In the genomic region with DNA sequence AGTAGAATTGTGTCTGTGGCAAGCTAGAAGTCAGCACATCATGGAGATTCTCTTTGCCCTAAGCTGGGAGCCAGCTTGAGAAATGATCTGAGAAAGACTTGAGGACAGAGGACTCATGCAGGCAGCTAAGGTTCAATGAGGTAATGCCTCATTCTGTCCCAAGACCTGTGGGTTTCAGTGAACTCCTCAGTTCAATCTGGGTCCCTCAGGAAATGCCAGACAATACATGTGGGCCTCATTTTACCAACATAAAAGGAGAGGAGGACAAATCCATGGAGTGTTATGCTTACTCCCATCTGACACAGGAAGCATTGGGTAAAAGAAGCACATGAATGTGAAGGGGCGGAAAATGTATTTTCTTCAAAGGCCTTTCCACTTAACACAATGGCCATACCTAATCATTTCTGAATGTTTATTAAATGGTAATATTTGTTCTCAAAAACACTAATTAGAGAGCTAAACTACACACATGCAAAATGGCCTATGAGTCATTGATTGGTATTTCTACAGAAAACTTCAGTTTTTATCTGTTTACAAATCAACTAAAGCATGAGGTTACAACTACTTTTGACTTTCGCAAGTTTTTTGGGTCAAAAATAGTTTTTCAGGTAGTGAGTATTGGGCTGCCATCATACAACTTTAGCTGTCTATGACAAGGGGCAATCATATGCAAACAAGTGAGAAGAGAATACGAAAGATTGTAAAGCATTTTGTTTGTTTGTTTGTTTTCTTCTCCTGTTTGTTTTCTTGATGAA, we compare ENCODE assay signal across 18 cellular contexts.
A peak's percentile ranks its signal among the peaks of the same experiment; 100 is the strongest.
DNase-seq lines count a peak whose midpoint lies in the region; ATAC-seq and TF ChIP-seq lines count a peak whose summit lies in the region.
"Had no signal": no experiment of that assay in that cellular context is flagged by ENCODE, and none has a peak within 500 bp of the region (broad histone marks: within the 10 kb centered on the region; RNA-seq: fewer than 3 reads in every experiment).

No MANE protein-coding gene starts in this region.

- peak overlapping the region; percentile 10 for H3K27ac Mint-ChIP-seq in endodermal cell
- H3K27ac Mint-ChIP-seq: dendritic cell treated with granulocyte-macrophage colony-stimulating factor and Interleukin-4, amounts not matched to agents 40 ng/mL and 50 ng/mL, for 4 days; neural progenitor cell; stimulated activated naive CD8-positive, alpha-beta T cell treated with anti-CD3 and anti-CD28 coated beads, Interleukin-15, amount 100 ng/mL, for 72 hours had no signal

- DNase-seq in AG10803 (ENCODE audit: low read depth) (peak; percentile 55), LHCN-M2 (ENCODE audit: low read depth) (peak; percentile 45), endodermal cell (no peak), non-pigmented ciliary epithelial cell (ENCODE audit: low read depth) (peak; percentile 36), AML-193 (lab: John Stamatoyannopoulos, UW) (no peak), Kasumi-1 (lab: John Stamatoyannopoulos, UW) (no peak), iPS-NIHi11 (ENCODE audit: low spot score) (no peak)
- DNase-seq: activated effector memory CD4-positive, alpha-beta T cell treated with Interleukin-2 at 50 U/mL for 16 hours; Caco-2; NCI-H2107; NCI-H69; stimulated activated naive CD8-positive, alpha-beta T cell treated with anti-CD3 and anti-CD28 coated beads, Interleukin-15, amount 100 ng/mL, for 72 hours had no signal

- no peaks in the 10 kb centered on the region for H3K27me3 ChIP-seq in endodermal cell (ENCODE audit: control insufficient read depth, insufficient read depth, low read length, poor library complexity, severe bottlenecking)
- H3K27me3 ChIP-seq: neural progenitor cell, right atrium auricular region had no signal

- H3K4me1 Mint-ChIP-seq in endodermal cell = peaks cover 9% of the 10 kb centered on the region
- H3K4me1 Mint-ChIP-seq: neural progenitor cell; stimulated activated naive CD8-positive, alpha-beta T cell treated with anti-CD3 and anti-CD28 coated beads, Interleukin-15, amount 100 ng/mL, for 72 hours had no signal

- ATAC-seq in HG03175 (IDR thresholded peaks at IDR 0.05; ENCODE audit: unreplicated experiment) = no peak
- ATAC-seq: esophagus mucosa; stimulated activated naive CD8-positive, alpha-beta T cell treated with anti-CD3 and anti-CD28 coated beads, Interleukin-15, amount 100 ng/mL, for 72 hours had no signal

- no peaks in the 10 kb centered on the region for H3K9me3 ChIP-seq in endodermal cell (ENCODE audit: control insufficient read depth, low read length)
- H3K9me3 ChIP-seq: Caco-2, right atrium auricular region had no signal

- no peak overlapping the region for H3K9ac ChIP-seq in endodermal cell (ENCODE audit: extremely low read depth, low read length, poor library complexity, severe bottlenecking)
- H3K9ac ChIP-seq: neural progenitor cell had no signal

- WGBS in endodermal cell (ENCODE audit: insufficient coverage in 1 of 2, insufficient read length in 1 of 2), 2 experiments = 91 to 95% methylated on average over 1 to 3 of the region's 3 CpGs

- no peak for TF ChIP-seq CTCF in AG10803 (conservative IDR thresholded peaks at IDR 0.05; ENCODE audit: low read length)
- TF ChIP-seq CTCF in endodermal cell (conservative IDR thresholded peaks at IDR 0.05) = no peak

- H3K36me3 ChIP-seq in endodermal cell (ENCODE audit: control insufficient read depth, insufficient read depth, low read length) = no peaks in the 10 kb centered on the region
- H3K36me3 ChIP-seq: neural progenitor cell, right atrium auricular region had no signal

- no peaks in the 10 kb centered on the region for H3K9me3 Mint-ChIP-seq in endodermal cell
- H3K9me3 Mint-ChIP-seq: neural progenitor cell had no signal

- no peak overlapping the region for H3K4me3 ChIP-seq in AG10803 (ENCODE audit: low read length)
- no peak overlapping the region for H3K4me3 ChIP-seq in endodermal cell (ENCODE audit: low read length)
- H3K4me3 ChIP-seq: neural progenitor cell, right atrium auricular region, SK-N-MC had no signal

- H3K27me3 Mint-ChIP-seq in endodermal cell (ENCODE audit: insufficient read depth) = no peaks in the 10 kb centered on the region
- H3K27me3 Mint-ChIP-seq: dendritic cell treated with granulocyte-macrophage colony-stimulating factor and Interleukin-4, amounts not matched to agents 40 ng/mL and 50 ng/mL, for 4 days; stimulated activated naive CD8-positive, alpha-beta T cell treated with anti-CD3 and anti-CD28 coated beads, Interleukin-15, amount 100 ng/mL, for 72 hours had no signal

- no peak overlapping the region for H3K27ac ChIP-seq in endodermal cell (ENCODE audit: low read depth, low read length)
- H3K27ac ChIP-seq: neural progenitor cell, right atrium auricular region had no signal

- H3K4me3 Mint-ChIP-seq in endodermal cell = no peak overlapping the region
- H3K4me3 Mint-ChIP-seq: dendritic cell treated with granulocyte-macrophage colony-stimulating factor and Interleukin-4, amounts not matched to agents 40 ng/mL and 50 ng/mL, for 4 days; neural progenitor cell; stimulated activated naive CD8-positive, alpha-beta T cell treated with anti-CD3 and anti-CD28 coated beads, Interleukin-15, amount 100 ng/mL, for 72 hours had no signal

- H3K4me1 ChIP-seq in endodermal cell (ENCODE audit: control insufficient read depth, insufficient read depth, low read length) = peaks cover 9% of the 10 kb centered on the region
- H3K4me1 ChIP-seq: Caco-2, right atrium auricular region had no signal

- H3K36me3 Mint-ChIP-seq in endodermal cell (ENCODE audit: low read depth) = no peaks in the 10 kb centered on the region
- H3K36me3 Mint-ChIP-seq: neural progenitor cell had no signal

Comparison
In these comparisons a context has a peak if more than half of its experiments do, and no peak if none do; other contexts are left out.
1. DNase-seq: peak in AG10803 (single experiment), LHCN-M2 (single experiment) and non-pigmented ciliary epithelial cell (single experiment); none in endodermal cell (single experiment), AML-193 (0 of 2), Kasumi-1 (0 of 2) and iPS-NIHi11 (single experiment).